In genomic region chr12:121786441-121786825, GRCh38 we compare ENCODE assay signal across 8 cellular contexts. TPM values are rescaled to one million over a fixed set of nuclear protein-coding genes. Genes with fewer than 3 reads are reported as not detected.
DNase-seq lines count a peak whose midpoint lies in the region; ATAC-seq lines count a peak whose summit lies in the region.

No MANE protein-coding gene starts in this region.

- no peaks in the 10 kb centered on the region for H3K4me1 ChIP-seq in aorta (ENCODE audit: control insufficient read depth in 1 of 2, insufficient read depth in 2 of 2, low read length in 2 of 2)

- peaks cover 0 to 36% (median 3%) of the 10 kb centered on the region in 3 donors for H3K36me3 Mint-ChIP-seq in naive thymus-derived CD8-positive, alpha-beta T cell

- peaks cover 50 to 92% (median 90%) of the 10 kb centered on the region in 4 donors for H3K4me1 Mint-ChIP-seq in naive thymus-derived CD8-positive, alpha-beta T cell

- H3K9me3 Mint-ChIP-seq in naive thymus-derived CD8-positive, alpha-beta T cell = no peaks in the 10 kb centered on the region

- H3K9me3 ChIP-seq in aorta (ENCODE audit: control insufficient read depth, low read length) = no peaks in the 10 kb centered on the region

- 85 to 91% methylated on average over 6 of the region's 6 CpGs for whole genome bisulfite sequencing in aorta, 2 donors

- peak overlapping the region; percentile 75 to 98 (median 88) for H3K4me3 Mint-ChIP-seq in naive thymus-derived CD8-positive, alpha-beta T cell

- peak; percentile 5 to 8 for ATAC-seq in naive thymus-derived CD8-positive, alpha-beta T cell
- ATAC-seq in aorta (ENCODE audit: low FRiP score) = no peak
- ATAC-seq in HG03354 (IDR thresholded peaks at IDR 0.05; ENCODE audit: poor library complexity, severe bottlenecking, unreplicated experiment) = no peak

- H3K27me3 ChIP-seq in aorta (ENCODE audit: control insufficient read depth in 1 of 2, insufficient read depth in 2 of 2, low read length in 1 of 2) = no peaks in the 10 kb centered on the region

- no peaks in the 10 kb centered on the region for H3K36me3 ChIP-seq in aorta (ENCODE audit: control insufficient read depth in 1 of 2, insufficient read depth in 2 of 2, low read length in 1 of 2)

- peak overlapping the region; percentile 97 to 100 (median 99) for H3K27ac Mint-ChIP-seq in naive thymus-derived CD8-positive, alpha-beta T cell

- intact Hi-C loops in aorta (cut with DNase I) = no loop called here

- no peaks in the 10 kb centered on the region for H3K27me3 Mint-ChIP-seq in naive thymus-derived CD8-positive, alpha-beta T cell

- H3K27ac ChIP-seq in aorta (ENCODE audit: low read depth in 1 of 2, low read length in 2 of 2) = no peak overlapping the region

- no peak overlapping the region for H3K4me3 ChIP-seq in aorta (ENCODE audit: low read length in 2 of 2)

- POLR2A ChIA-PET in naive thymus-derived CD8-positive, alpha-beta T cell (lab: Charles Lee) = interaction anchor here (33.2 to 37.3 kb wide), 2 partner anchors 2 to 18 kb away, joined by 2517 read pairs; partner anchors contain the start of genes RHOF and SETD1B

- DNase-seq in EL (peak; percentile 94), RPMI8226 (peak; percentile 38), foreskin melanocyte (no peak), aorta (no peak), iPS-NIHi7 (ENCODE audit: extremely low spot score) (no peak)
- DNase-seq in central memory CD4-positive, alpha-beta T cell = peak; percentile 57
- peak in 7 of 10 donors; percentile 44 to 77 (median 52) for DNase-seq in naive thymus-derived CD8-positive, alpha-beta T cell

RNA-seq across cellular contexts. Expression of gene RHOF, which starts 7.1 kb away (rescaled TPM):
- total RNA-seq in naive thymus-derived CD8-positive, alpha-beta T cell = 100 to 1,000 TPM; 176 to 178 TPM
- 100 to 1,000 TPM in 1 of 3 donors, 10 to 100 TPM in 2; 79.9 to 101 (median 80.1) TPM for polyA plus RNA-seq in naive thymus-derived CD8-positive, alpha-beta T cell
- total RNA-seq in aorta = 10 to 100 TPM in 1 of 2 donors, 1 to 10 TPM in 1; 5.6 to 18.0 TPM
- 10 to 100 TPM in 1 of 2 donors, 1 to 10 TPM in 1; 5.2 to 12.5 TPM for polyA plus RNA-seq in aorta

RNA-seq across cellular contexts. Expression of gene SETD1B, which starts 17.4 kb away (rescaled TPM):
- total RNA-seq in naive thymus-derived CD8-positive, alpha-beta T cell = 10 to 100 TPM; 92.8 to 93.8 TPM
- polyA plus RNA-seq in naive thymus-derived CD8-positive, alpha-beta T cell = 1 to 10 TPM in 2 of 3 donors, under 1 TPM in 1; 0.98 to 3.7 (median 2.8) TPM
- 10 to 100 TPM; 30.9 to 31.9 TPM for total RNA-seq in aorta
- 10 to 100 TPM in 1 of 2 donors, 1 to 10 TPM in 1; 4.4 to 33.4 TPM for polyA plus RNA-seq in aorta

Comparison
In these comparisons a context has a peak if more than half of its experiments do, and no peak if none do; other contexts are left out.
1. DNase-seq: peak in EL (single experiment), RPMI8226 (single experiment), central memory CD4-positive, alpha-beta T cell (single experiment) and naive thymus-derived CD8-positive, alpha-beta T cell (7 of 10); none in foreskin melanocyte (single experiment), aorta (0 of 2) and iPS-NIHi7 (single experiment).
2. ATAC-seq: peak in naive thymus-derived CD8-positive, alpha-beta T cell (2 of 2); none in aorta (single experiment) and HG03354 (single experiment).
3. RNA of gene RHOF, which starts 7.1 kb away (total RNA-seq): 176 to 178 TPM in naive thymus-derived CD8-positive, alpha-beta T cell; 5.6 to 18.0 TPM in aorta; every median in the first group is over 4 times any median in the second.